In the genomic region with DNA sequence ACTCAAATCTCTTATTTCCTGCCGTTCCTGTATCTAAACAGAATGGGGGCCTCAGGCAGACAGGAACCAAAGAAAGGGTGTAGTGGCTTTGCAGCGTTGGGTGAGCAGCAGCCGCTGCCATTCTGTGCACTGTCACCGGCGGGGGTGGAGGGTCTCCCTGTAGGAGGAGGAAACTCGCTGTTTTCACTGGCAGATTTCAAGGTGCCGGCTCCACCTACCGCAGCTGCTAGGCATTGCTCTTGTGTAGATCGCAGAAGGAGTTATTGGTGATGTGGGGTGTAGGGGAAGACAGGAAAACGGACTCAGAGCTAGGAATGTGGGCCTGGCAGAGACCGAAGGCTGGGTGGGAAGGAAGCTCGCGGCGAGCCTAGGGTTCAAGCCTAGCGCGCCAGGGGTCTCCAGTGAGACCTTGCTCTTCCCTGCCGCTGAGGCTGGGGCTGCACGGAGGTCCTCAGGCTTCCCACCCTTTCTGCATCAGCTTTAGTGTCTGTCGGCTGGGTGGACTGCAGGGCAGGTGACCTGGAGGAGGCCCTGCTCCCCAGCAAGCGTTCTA, we compare ENCODE assay signal across 1 cellular context.
TF ChIP-seq lines count a peak whose summit lies in the region.

No MANE protein-coding gene starts in this region.

TF ChIP-seq in HEK293, 187 proteins besides CTCF, POLR2A, EP300 and RAD21 (continued from another document and continues in another):
- TF ChIP-seq, protein P1, sequence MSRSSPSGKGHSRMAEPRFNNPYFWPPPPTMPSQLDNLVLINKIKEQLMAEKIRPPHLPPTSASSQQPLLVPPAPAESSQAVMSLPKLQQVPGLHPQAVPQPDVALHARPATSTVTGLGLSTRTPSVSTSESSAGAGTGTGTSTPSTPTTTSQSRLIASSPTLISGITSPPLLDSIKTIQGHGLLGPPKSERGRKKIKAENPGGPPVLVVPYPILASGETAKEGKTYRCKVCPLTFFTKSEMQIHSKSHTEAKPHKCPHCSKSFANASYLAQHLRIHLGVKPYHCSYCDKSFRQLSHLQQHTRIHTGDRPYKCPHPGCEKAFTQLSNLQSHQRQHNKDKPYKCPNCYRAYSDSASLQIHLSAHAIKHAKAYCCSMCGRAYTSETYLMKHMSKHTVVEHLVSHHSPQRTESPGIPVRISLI (tag by site-specific recombination; IDR thresholded peaks at IDR 0.05), result no peak
- TF ChIP-seq OSR2 (tag by site-specific recombination; IDR thresholded peaks at IDR 0.05) (no peak), ZNF792 (tag by site-specific recombination; IDR thresholded peaks at IDR 0.05) (no peak), ZNF571 (tag by site-specific recombination; IDR thresholded peaks at IDR 0.05) (no peak), ZSCAN5A (tag by site-specific recombination; IDR thresholded peaks at IDR 0.05) (peak; percentile 16; the same call in 1 of the 2 replicates), REPIN1 (tag by site-specific recombination; IDR thresholded peaks at IDR 0.05; ENCODE audit: low read depth) (no peak), ZNF239 (tag by site-specific recombination; IDR thresholded peaks at IDR 0.05) (no peak; the same call in 1 of the 2 replicates), EGR2 (tag by site-specific recombination; IDR thresholded peaks at IDR 0.05; ENCODE audit: low read depth) (peak; percentile 89), KLF8 (tag by site-specific recombination; IDR thresholded peaks at IDR 0.05) (no peak), ATF2 (tag by site-specific recombination; IDR thresholded peaks at IDR 0.05; ENCODE audit: low read depth) (no peak), ZNF292 (tag by site-specific recombination; IDR thresholded peaks at IDR 0.05; ENCODE audit: borderline replicate concordance, low read depth) (no peak), ZNF777 (tag by site-specific recombination; IDR thresholded peaks at IDR 0.05; ENCODE audit: borderline replicate concordance) (no peak), ZFHX2 (tag by site-specific recombination; conservative IDR thresholded peaks at IDR 0.05) (peak; percentile 85), ZNF350 (tag by site-specific recombination; IDR thresholded peaks at IDR 0.05) (no peak), ZNF596 (tag by site-specific recombination; IDR thresholded peaks at IDR 0.05) (no peak), ZNF16 (tag by site-specific recombination; IDR thresholded peaks at IDR 0.05; ENCODE audit: low read depth) (no peak), ZNF843 (tag by site-specific recombination; IDR thresholded peaks at IDR 0.05) (no peak), ZNF560 (tag by site-specific recombination; IDR thresholded peaks at IDR 0.05; ENCODE audit: borderline replicate concordance) (no peak), ZNF473 (tag by site-specific recombination; IDR thresholded peaks at IDR 0.05) (no peak), ZNF549 (tag by site-specific recombination; IDR thresholded peaks at IDR 0.05) (no peak), HOXC10 (CRISPR knock-in tag; IDR thresholded peaks at IDR 0.05) (no peak), ZNF169 (tag by site-specific recombination; IDR thresholded peaks at IDR 0.05) (no peak), ZNF704 (tag by site-specific recombination; IDR thresholded peaks at IDR 0.05) (no peak), PRDM1 (tag by site-specific recombination; IDR thresholded peaks at IDR 0.05) (peak; percentile 90), ZNF211 (tag by site-specific recombination; IDR thresholded peaks at IDR 0.05; ENCODE audit: low read depth) (no peak), ZNF747 (tag by site-specific recombination; IDR thresholded peaks at IDR 0.05) (no peak), KLF10 (tag by site-specific recombination; IDR thresholded peaks at IDR 0.05) (no peak), ZNF677 (tag by site-specific recombination; IDR thresholded peaks at IDR 0.05) (no peak), MYNN (tag by site-specific recombination; IDR thresholded peaks at IDR 0.05; ENCODE audit: borderline replicate concordance) (no peak), RBAK (tag by site-specific recombination; IDR thresholded peaks at IDR 0.05) (no peak), BCL6B (tag by site-specific recombination; IDR thresholded peaks at IDR 0.05) (no peak), ZNF184 (tag by site-specific recombination; IDR thresholded peaks at IDR 0.05) (no peak), ZBTB6 (tag by site-specific recombination; IDR thresholded peaks at IDR 0.05) (no peak), GLIS2 (tag by site-specific recombination; IDR thresholded peaks at IDR 0.05) (no peak), ZNF654 (tag by site-specific recombination; IDR thresholded peaks at IDR 0.05; ENCODE audit: low read depth) (peak; percentile 82), ZNF10 (tag by site-specific recombination; IDR thresholded peaks at IDR 0.05) (no peak), ZFP69B (tag by site-specific recombination; IDR thresholded peaks at IDR 0.05) (no peak), ZNF707 (tag by site-specific recombination; IDR thresholded peaks at IDR 0.05) (no peak), ZNF701 (tag by site-specific recombination; IDR thresholded peaks at IDR 0.05) (no peak), ZNF2 (tag by site-specific recombination; IDR thresholded peaks at IDR 0.05) (no peak), ZEB2 (tag by site-specific recombination; IDR thresholded peaks at IDR 0.05) (0 out of 2 replicates have a peak, but pooled peaks have one; percentile 38), ZNF621 (tag by site-specific recombination; IDR thresholded peaks at IDR 0.05) (no peak), ZNF510 (tag by site-specific recombination; IDR thresholded peaks at IDR 0.05; ENCODE audit: insufficient replicate concordance) (no peak), ZNF394 (tag by site-specific recombination; IDR thresholded peaks at IDR 0.05; ENCODE audit: borderline replicate concordance) (peak; percentile 33; the same call in 1 of the 2 replicates), GLIS1 (tag by site-specific recombination; IDR thresholded peaks at IDR 0.05) (peak; percentile 45), ZSCAN30 (tag by site-specific recombination; IDR thresholded peaks at IDR 0.05) (no peak), ZNF514 (tag by site-specific recombination; IDR thresholded peaks at IDR 0.05) (no peak), GLI2 (tag by site-specific recombination; IDR thresholded peaks at IDR 0.05; ENCODE audit: borderline replicate concordance, low read depth) (no peak), SP2 (tag by site-specific recombination; IDR thresholded peaks at IDR 0.05) (no peak), ZIC2 (tag by site-specific recombination; IDR thresholded peaks at IDR 0.05) (peak; percentile 59), ZNF354C (tag by site-specific recombination; IDR thresholded peaks at IDR 0.05; ENCODE audit: borderline replicate concordance, low read depth) (no peak), OVOL3 (tag by site-specific recombination; IDR thresholded peaks at IDR 0.05) (no peak), ZNF133 (tag by site-specific recombination; IDR thresholded peaks at IDR 0.05) (no peak), GFI1B (tag by site-specific recombination; IDR thresholded peaks at IDR 0.05) (no peak), ZFP3 (tag by site-specific recombination; IDR thresholded peaks at IDR 0.05; ENCODE audit: low read depth) (no peak)
- TF ChIP-seq, protein P2, sequence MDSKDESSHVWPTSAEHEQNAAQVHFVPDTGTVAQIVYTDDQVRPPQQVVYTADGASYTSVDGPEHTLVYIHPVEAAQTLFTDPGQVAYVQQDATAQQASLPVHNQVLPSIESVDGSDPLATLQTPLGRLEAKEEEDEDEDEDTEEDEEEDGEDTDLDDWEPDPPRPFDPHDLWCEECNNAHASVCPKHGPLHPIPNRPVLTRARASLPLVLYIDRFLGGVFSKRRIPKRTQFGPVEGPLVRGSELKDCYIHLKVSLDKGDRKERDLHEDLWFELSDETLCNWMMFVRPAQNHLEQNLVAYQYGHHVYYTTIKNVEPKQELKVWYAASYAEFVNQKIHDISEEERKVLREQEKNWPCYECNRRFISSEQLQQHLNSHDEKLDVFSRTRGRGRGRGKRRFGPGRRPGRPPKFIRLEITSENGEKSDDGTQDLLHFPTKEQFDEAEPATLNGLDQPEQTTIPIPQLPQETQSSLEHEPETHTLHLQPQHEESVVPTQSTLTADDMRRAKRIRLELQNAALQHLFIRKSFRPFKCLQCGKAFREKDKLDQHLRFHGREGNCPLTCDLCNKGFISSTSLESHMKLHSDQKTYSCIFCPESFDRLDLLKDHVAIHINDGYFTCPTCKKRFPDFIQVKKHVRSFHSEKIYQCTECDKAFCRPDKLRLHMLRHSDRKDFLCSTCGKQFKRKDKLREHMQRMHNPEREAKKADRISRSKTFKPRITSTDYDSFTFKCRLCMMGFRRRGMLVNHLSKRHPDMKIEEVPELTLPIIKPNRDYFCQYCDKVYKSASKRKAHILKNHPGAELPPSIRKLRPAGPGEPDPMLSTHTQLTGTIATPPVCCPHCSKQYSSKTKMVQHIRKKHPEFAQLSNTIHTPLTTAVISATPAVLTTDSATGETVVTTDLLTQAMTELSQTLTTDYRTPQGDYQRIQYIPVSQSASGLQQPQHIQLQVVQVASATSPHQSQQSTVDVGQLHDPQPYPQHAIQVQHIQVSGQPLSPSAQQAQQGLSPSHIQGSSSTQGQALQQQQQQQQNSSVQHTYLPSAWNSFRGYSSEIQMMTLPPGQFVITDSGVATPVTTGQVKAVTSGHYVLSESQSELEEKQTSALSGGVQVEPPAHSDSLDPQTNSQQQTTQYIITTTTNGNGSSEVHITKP (tag by site-specific recombination; IDR thresholded peaks at IDR 0.05), result peak; percentile 77
- TF ChIP-seq, protein P3, sequence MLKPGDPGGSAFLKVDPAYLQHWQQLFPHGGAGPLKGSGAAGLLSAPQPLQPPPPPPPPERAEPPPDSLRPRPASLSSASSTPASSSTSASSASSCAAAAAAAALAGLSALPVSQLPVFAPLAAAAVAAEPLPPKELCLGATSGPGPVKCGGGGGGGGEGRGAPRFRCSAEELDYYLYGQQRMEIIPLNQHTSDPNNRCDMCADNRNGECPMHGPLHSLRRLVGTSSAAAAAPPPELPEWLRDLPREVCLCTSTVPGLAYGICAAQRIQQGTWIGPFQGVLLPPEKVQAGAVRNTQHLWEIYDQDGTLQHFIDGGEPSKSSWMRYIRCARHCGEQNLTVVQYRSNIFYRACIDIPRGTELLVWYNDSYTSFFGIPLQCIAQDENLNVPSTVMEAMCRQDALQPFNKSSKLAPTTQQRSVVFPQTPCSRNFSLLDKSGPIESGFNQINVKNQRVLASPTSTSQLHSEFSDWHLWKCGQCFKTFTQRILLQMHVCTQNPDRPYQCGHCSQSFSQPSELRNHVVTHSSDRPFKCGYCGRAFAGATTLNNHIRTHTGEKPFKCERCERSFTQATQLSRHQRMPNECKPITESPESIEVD (tag by site-specific recombination; IDR thresholded peaks at IDR 0.05), result no peak
- TF ChIP-seq, protein P4, sequence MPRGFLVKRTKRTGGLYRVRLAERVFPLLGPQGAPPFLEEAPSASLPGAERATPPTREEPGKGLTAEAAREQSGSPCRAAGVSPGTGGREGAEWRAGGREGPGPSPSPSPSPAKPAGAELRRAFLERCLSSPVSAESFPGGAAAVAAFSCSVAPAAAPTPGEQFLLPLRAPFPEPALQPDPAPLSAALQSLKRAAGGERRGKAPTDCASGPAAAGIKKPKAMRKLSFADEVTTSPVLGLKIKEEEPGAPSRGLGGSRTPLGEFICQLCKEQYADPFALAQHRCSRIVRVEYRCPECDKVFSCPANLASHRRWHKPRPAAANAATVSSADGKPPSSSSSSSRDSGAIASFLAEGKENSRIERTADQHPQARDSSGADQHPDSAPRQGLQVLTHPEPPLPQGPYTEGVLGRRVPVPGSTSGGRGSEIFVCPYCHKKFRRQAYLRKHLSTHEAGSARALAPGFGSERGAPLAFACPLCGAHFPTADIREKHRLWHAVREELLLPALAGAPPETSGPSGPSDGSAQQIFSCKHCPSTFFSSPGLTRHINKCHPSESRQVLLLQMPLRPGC (tag by site-specific recombination; IDR thresholded peaks at IDR 0.05), result no peak
